14 cellular contexts compared by ENCODE assay signal in genomic region chr5:112616812-112617547, GRCh38.
A peak's percentile ranks its signal among the peaks of the same experiment; 100 is the strongest.
DNase-seq lines count a peak whose midpoint lies in the region; ATAC-seq and TF ChIP-seq lines count a peak whose summit lies in the region.
"Had no signal": no experiment of that assay in that cellular context is flagged by ENCODE, and none has a peak within 500 bp of the region (broad histone marks: within the 10 kb centered on the region; RNA-seq: fewer than 3 reads in every experiment).

No MANE protein-coding gene starts in this region.

- no peaks in the 10 kb centered on the region for H3K36me3 Mint-ChIP-seq in Calu3 (ENCODE audit: insufficient read depth, unreplicated experiment)
- H3K36me3 Mint-ChIP-seq: T-cell had no signal

- TF ChIP-seq CTCF in Calu3 (IDR thresholded peaks at IDR 0.05; ENCODE audit: unreplicated experiment) (no peak), WI38 (IDR thresholded peaks at IDR 0.05; ENCODE audit: low read depth, low read length) (no peak)

- no peaks in the 10 kb centered on the region for H3K27me3 ChIP-seq in mucosa of stomach (ENCODE audit: control insufficient read depth, insufficient read depth, low read length)
- H3K27me3 ChIP-seq: right atrium auricular region, stomach had no signal

- H3K9me3 ChIP-seq in mucosa of stomach (ENCODE audit: control insufficient read depth, low read length), result no peaks in the 10 kb centered on the region
- H3K9me3 ChIP-seq: HAP-1, right atrium auricular region, stomach had no signal

- CTCF ChIA-PET in Calu3 (lab: Charles Lee), result interaction anchor here (0.9 to 1.2 kb wide), 2 partner anchors 9 to 91 kb away, joined by 3 to 4 read pairs; no protein-coding TSS in a partner anchor

- H3K4me3 Mint-ChIP-seq in Calu3 (ENCODE audit: low read depth, unreplicated experiment), result peak overlapping the region; percentile 66
- H3K4me3 Mint-ChIP-seq: activated CD4-positive, alpha-beta T cell treated with anti-CD3 and anti-CD28 coated beads, Interleukin-2, amount 10 ng/mL, durations not matched to agents 24 days and 14 days; CD4-positive, alpha-beta T cell; T-cell had no signal

- no TSS peak for BruUV-seq in Calu3 (replicated peaks; lab: Mats Ljungman, UMichigan)

- no peaks in the 10 kb centered on the region for H3K36me3 ChIP-seq in mucosa of stomach (ENCODE audit: control insufficient read depth, insufficient read depth, low read length)
- H3K36me3 ChIP-seq: HAP-1, right atrium auricular region, stomach had no signal

- H3K9ac ChIP-seq in mucosa of stomach (ENCODE audit: low read length), result no peak overlapping the region

- H3K4me3 ChIP-seq in WI38 (ENCODE audit: low read depth, low read length) (peak overlapping the region; percentile 33), mucosa of stomach (ENCODE audit: low read length) (peak overlapping the region; percentile 10)
- H3K4me3 ChIP-seq: HAP-1, right atrium auricular region, stomach had no signal

- no peaks in the 10 kb centered on the region for H3K9me3 Mint-ChIP-seq in Calu3 (ENCODE audit: low read depth, unreplicated experiment)
- H3K9me3 Mint-ChIP-seq: activated CD4-positive, alpha-beta T cell treated with anti-CD3 and anti-CD28 coated beads, Interleukin-2, amount 10 ng/mL, durations not matched to agents 24 days and 14 days; CD4-positive, alpha-beta T cell; T-cell had no signal

- no peaks in the 10 kb centered on the region for H3K4me1 ChIP-seq in mucosa of stomach (ENCODE audit: control insufficient read depth, insufficient read depth, low read length)
- H3K4me1 ChIP-seq: HAP-1, right atrium auricular region, stomach had no signal

- H3K4me1 Mint-ChIP-seq in Calu3 (ENCODE audit: low read depth, unreplicated experiment), result peaks cover 13% of the 10 kb centered on the region
- H3K4me1 Mint-ChIP-seq: activated CD4-positive, alpha-beta T cell treated with anti-CD3 and anti-CD28 coated beads, Interleukin-2, amount 10 ng/mL, durations not matched to agents 24 days and 14 days; T-cell had no signal

- ATAC-seq in HG03025 (IDR thresholded peaks at IDR 0.05; ENCODE audit: low FRiP score, unreplicated experiment), result no peak
- ATAC-seq: T-cell had no signal

- H3K27ac Mint-ChIP-seq in Calu3 (ENCODE audit: unreplicated experiment), result no peak overlapping the region
- H3K27ac Mint-ChIP-seq: activated CD4-positive, alpha-beta T cell treated with anti-CD3 and anti-CD28 coated beads, Interleukin-2, amount 10 ng/mL, durations not matched to agents 24 days and 14 days; CD4-positive, alpha-beta T cell; T-cell had no signal

- DNase-seq in Calu3 (peak; percentile 59), NCI-H1092 treated with DMSO at 0.1 percent for 48 hours (lab: John Stamatoyannopoulos, UW) (peak; percentile 63), NCI-H524 (lab: John Stamatoyannopoulos, UW) (no peak), superior temporal gyrus (ENCODE audit: extremely low spot score) (no peak)
- DNase-seq: activated CD4-positive, alpha-beta T cell treated with anti-CD3 and anti-CD28 coated beads, Interleukin-2, amount 10 ng/mL, durations not matched to agents 24 days and 14 days; CD4-positive, alpha-beta T cell; dermis blood vessel endothelial cell; stomach; T-cell had no signal

- intact Hi-C loops in Calu3 (cut with micrococcal nuclease; ENCODE audit: unreplicated experiment), result loop anchor here (5.0 kb wide), 1 partner anchor 140 kb away; no protein-coding TSS in a partner anchor

- no peaks in the 10 kb centered on the region for H3K27me3 Mint-ChIP-seq in Calu3 (ENCODE audit: unreplicated experiment)

Comparison
In these comparisons a context has a peak if more than half of its experiments do, and no peak if none do; other contexts are left out.
1. DNase-seq: peak in Calu3 (single experiment) and NCI-H1092 treated with DMSO at 0.1 percent for 48 hours (single experiment); none in NCI-H524 (0 of 2) and superior temporal gyrus (single experiment).